Comparison of ENCODE assay signal across 1 cellular context in the genomic region with DNA sequence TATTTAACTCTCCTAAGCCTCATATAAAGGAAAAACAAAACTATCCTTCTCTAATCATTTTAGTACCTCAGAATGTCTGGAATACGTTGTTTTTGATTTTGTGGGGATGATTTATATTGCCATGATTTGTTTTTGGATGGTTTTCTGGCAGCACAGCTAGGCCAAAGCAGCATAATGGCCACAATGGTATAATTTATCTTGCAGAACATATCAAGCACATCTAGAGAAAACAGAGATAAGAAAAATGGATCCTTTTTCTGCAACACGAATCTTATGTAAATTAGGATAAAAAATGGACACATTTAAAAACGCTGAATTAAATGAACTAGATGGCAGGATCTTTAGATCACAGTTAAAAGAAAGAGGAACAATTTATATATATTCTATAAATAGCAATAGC.
TF ChIP-seq lines count a peak whose summit lies in the region.

No MANE protein-coding gene starts in this region.

TF ChIP-seq in SK-N-SH, 30 proteins besides CTCF, POLR2A, EP300 and RAD21 (continued from another document):
- TF ChIP-seq PBX3 (IDR thresholded peaks at IDR 0.05), result peak; percentile 62
- TF ChIP-seq TCF12 (IDR thresholded peaks at IDR 0.05), result peak; percentile 33; the same call in 1 of the 2 replicates
- no peak for TF ChIP-seq MEF2A (IDR thresholded peaks at IDR 0.05; ENCODE audit: borderline replicate concordance, low read depth)
- TF ChIP-seq, protein P1, sequence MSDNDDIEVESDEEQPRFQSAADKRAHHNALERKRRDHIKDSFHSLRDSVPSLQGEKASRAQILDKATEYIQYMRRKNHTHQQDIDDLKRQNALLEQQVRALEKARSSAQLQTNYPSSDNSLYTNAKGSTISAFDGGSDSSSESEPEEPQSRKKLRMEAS (IDR thresholded peaks at IDR 0.05; ENCODE audit: low read depth), result no peak
- TF ChIP-seq GATA2 (CRISPR knock-in tag; IDR thresholded peaks at IDR 0.05), result peak; percentile 93
- TF ChIP-seq CHD2 (IDR thresholded peaks at IDR 0.05; ENCODE audit: low read length, partially characterized antibody), result no peak
